29 cellular contexts compared by ENCODE assay signal in genomic region chr9:128546504-128546903, GRCh38.
"Had no signal": no experiment of that assay in that cellular context is flagged by ENCODE, and none has a peak within 500 bp of the region (broad histone marks: within the 10 kb centered on the region; RNA-seq: fewer than 3 reads in every experiment).

No MANE protein-coding gene starts in this region.

- H3K9me3 Mint-ChIP-seq: dendritic cell treated with granulocyte-macrophage colony-stimulating factor and Interleukin-4, amounts not matched to agents 40 ng/mL and 50 ng/mL, for 4 days; effector memory CD8-positive, alpha-beta T cell; endodermal cell had no signal

- H3K4me3 Mint-ChIP-seq: dendritic cell treated with granulocyte-macrophage colony-stimulating factor and Interleukin-4, amounts not matched to agents 40 ng/mL and 50 ng/mL, for 4 days; effector memory CD8-positive, alpha-beta T cell; endodermal cell had no signal

- H3K4me3 ChIP-seq: colonic mucosa, coronary artery, dorsolateral prefrontal cortex, esophagus muscularis mucosa, esophagus squamous epithelium, gastrocnemius medialis, gastroesophageal sphincter, heart left ventricle, heart right ventricle, hepatocyte had no signal

- H3K9me3 ChIP-seq: colonic mucosa, esophagus muscularis mucosa, esophagus squamous epithelium, gastrocnemius medialis, gastroesophageal sphincter, heart left ventricle, heart right ventricle had no signal

- H3K4me1 ChIP-seq: colonic mucosa had no signal

- FAIRE-seq: endometrium, endothelial cell of umbilical vein, frontal cortex had no signal

- H3K36me3 ChIP-seq: colonic mucosa had no signal

- H3K27me3 ChIP-seq: colonic mucosa, dorsolateral prefrontal cortex, esophagus muscularis mucosa, esophagus squamous epithelium, foreskin keratinocyte, gastrocnemius medialis, gastroesophageal sphincter, heart left ventricle, heart right ventricle, hepatocyte had no signal

- H3K27ac ChIP-seq: colonic mucosa, coronary artery, epithelial cell of prostate, esophagus squamous epithelium, foreskin keratinocyte, gastrocnemius medialis, gastroesophageal sphincter, heart left ventricle, heart right ventricle, hepatocyte had no signal

- ATAC-seq: effector memory CD8-positive, alpha-beta T cell; esophagus mucosa; foreskin keratinocyte; gastrocnemius medialis; gastroesophageal sphincter; heart left ventricle; heart right ventricle had no signal

- H3K27ac Mint-ChIP-seq: dendritic cell treated with granulocyte-macrophage colony-stimulating factor and Interleukin-4, amounts not matched to agents 40 ng/mL and 50 ng/mL, for 4 days; effector memory CD8-positive, alpha-beta T cell; endodermal cell had no signal

- H3K79me2 ChIP-seq: hepatocyte had no signal

- DNase-seq: colonic mucosa; cortex of kidney; dermis blood vessel endothelial cell; dorsolateral prefrontal cortex; effector CD4-positive, alpha-beta T cell; effector CD8-positive, alpha-beta T cell; effector memory CD4-positive, alpha-beta T cell; effector memory CD8-positive, alpha-beta T cell; endodermal cell; erythroblast; esophagus squamous epithelium; foreskin fibroblast; foreskin keratinocyte; foreskin melanocyte; gastrocnemius medialis; glutamatergic neuron; head of caudate nucleus; heart left ventricle; heart right ventricle had no signal

- H3K27me3 Mint-ChIP-seq: dendritic cell treated with granulocyte-macrophage colony-stimulating factor and Interleukin-4, amounts not matched to agents 40 ng/mL and 50 ng/mL, for 4 days; effector memory CD8-positive, alpha-beta T cell had no signal

- H2AFZ ChIP-seq: hepatocyte had no signal

- H3K4me2 ChIP-seq: hepatocyte had no signal
